Comparison of ENCODE assay signal across 21 cellular contexts in genomic region chr5:67300321-67300720, GRCh38.
DNase-seq lines count a peak whose midpoint lies in the region; ATAC-seq and TF ChIP-seq lines count a peak whose summit lies in the region.
"Had no signal": no experiment of that assay in that cellular context is flagged by ENCODE, and none has a peak within 500 bp of the region (broad histone marks: within the 10 kb centered on the region; RNA-seq: fewer than 3 reads in every experiment).

No MANE protein-coding gene starts in this region.

- no peaks in the 10 kb centered on the region for H4K20me1 ChIP-seq in neural progenitor cell (ENCODE audit: low read depth)
- H4K20me1 ChIP-seq: BLaER1 had no signal

- H2AFZ ChIP-seq in neural progenitor cell (replicated peaks), result peak overlapping the region; percentile 86

- no peak overlapping the region for H3K4me2 ChIP-seq in neural progenitor cell
- H3K4me2 ChIP-seq: GM23338 had no signal

- H3K4me1 Mint-ChIP-seq in neural progenitor cell, result peaks cover 11% of the 10 kb centered on the region
- H3K4me1 Mint-ChIP-seq: GM23338 had no signal

- no peak overlapping the region for H3K9ac ChIP-seq in neural progenitor cell
- H3K9ac ChIP-seq: BLaER1 had no signal

- intact Hi-C loops in heart left ventricle (cut with DNase I), result no loop called here
- intact Hi-C loops in left cardiac atrium (cut with DNase I), result no loop called here
- intact Hi-C loops in esophagus muscularis mucosa (cut with DNase I), result no loop called here

- H3K9me3 ChIP-seq in heart left ventricle (no peaks in the 10 kb centered on the region), esophagus muscularis mucosa (no peaks in the 10 kb centered on the region), neural progenitor cell (ENCODE audit: low read depth) (no peaks in the 10 kb centered on the region), upper lobe of left lung (no peaks in the 10 kb centered on the region)
- H3K9me3 ChIP-seq: BLaER1 had no signal

- peaks cover 4% of the 10 kb centered on the region for H3K36me3 Mint-ChIP-seq in neural progenitor cell
- H3K36me3 Mint-ChIP-seq: activated CD4-positive, alpha-beta memory T cell treated with anti-CD3 and anti-CD28 coated beads for 36 hours; stimulated activated naive B cell treated with anti-CD40 and anti-IgM and Interleukin-4, amounts not matched to agents 10 μg/mL and 1 μg/mL and 100 μg/mL, for 72 hours had no signal

- no peaks in the 10 kb centered on the region for H3K79me2 ChIP-seq in neural progenitor cell (ENCODE audit: low read depth)

- H3K27ac Mint-ChIP-seq in neural progenitor cell, result no peak overlapping the region
- H3K27ac Mint-ChIP-seq: activated CD4-positive, alpha-beta memory T cell treated with anti-CD3 and anti-CD28 coated beads for 36 hours; GM23338 had no signal

- DNase-seq in heart left ventricle (no peak), left cardiac atrium (no peak), esophagus muscularis mucosa (ENCODE audit: extremely low spot score) (no peak), neural progenitor cell (ENCODE audit: low spot score) (no peak), upper lobe of left lung (no peak), GM19238 (ENCODE audit: insufficient read length, low spot score) (no peak), NCI-H446 (lab: John Stamatoyannopoulos, UW) (no peak), GM03348 (ENCODE audit: low spot score) (no peak)
- DNase-seq: 8988T; activated CD4-positive, alpha-beta memory T cell treated with anti-CD3 and anti-CD28 coated beads for 36 hours; activated naive CD4-positive, alpha-beta T cell treated with Interleukin-2 at 50 U/mL for 16 hours; cerebellar nuclear complex; effector CD8-positive, alpha-beta T cell; NCI-H1436; SHP77 treated with DMSO at 0.1 percent for 48 hours; stimulated activated naive B cell treated with anti-CD40 and anti-IgM and Interleukin-4, amounts not matched to agents 10 μg/mL and 1 μg/mL and 100 μg/mL, for 72 hours; T-helper 1 cell had no signal

- H3K27ac ChIP-seq in heart left ventricle (peak overlapping the region in 9 of 12 donors; percentile 1 to 84 (median 57)), esophagus muscularis mucosa (replicated peaks in 1 of 4) (peak overlapping the region; percentile 83 to 86 (median 86)), neural progenitor cell (no peak overlapping the region), upper lobe of left lung (peak overlapping the region in 3 of 4 donors; percentile 61 to 79 (median 75))
- H3K27ac ChIP-seq: BLaER1, VCaP had no signal

- TF ChIP-seq EP300 in esophagus muscularis mucosa (IDR thresholded peaks at IDR 0.05) (no peak), upper lobe of left lung (IDR thresholded peaks at IDR 0.05) (no peak)

- H3K4me3 ChIP-seq in heart left ventricle (no peak overlapping the region), esophagus muscularis mucosa (no peak overlapping the region), neural progenitor cell (no peak overlapping the region), upper lobe of left lung (no peak overlapping the region)
- H3K4me3 ChIP-seq: BLaER1, GM23338 had no signal

- no peak for TF ChIP-seq POLR2A in heart left ventricle (IDR thresholded peaks at IDR 0.05)
- no peak for TF ChIP-seq POLR2A in esophagus muscularis mucosa (IDR thresholded peaks at IDR 0.05; ENCODE audit: low read depth)
- TF ChIP-seq POLR2A in upper lobe of left lung (IDR thresholded peaks at IDR 0.05), result no peak

- H3F3A ChIP-seq in neural progenitor cell (ENCODE audit: low read depth), result no peaks in the 10 kb centered on the region

- H3K4me3 Mint-ChIP-seq in neural progenitor cell, result no peak overlapping the region
- H3K4me3 Mint-ChIP-seq: activated CD4-positive, alpha-beta memory T cell treated with anti-CD3 and anti-CD28 coated beads for 36 hours; GM23338; stimulated activated naive B cell treated with anti-CD40 and anti-IgM and Interleukin-4, amounts not matched to agents 10 μg/mL and 1 μg/mL and 100 μg/mL, for 72 hours had no signal

- TF ChIP-seq CTCF in heart left ventricle (IDR thresholded peaks at IDR 0.05), result no peak
- no peak for TF ChIP-seq CTCF in esophagus muscularis mucosa (IDR thresholded peaks at IDR 0.05)
- TF ChIP-seq CTCF in neural progenitor cell (IDR thresholded peaks at IDR 0.05), result no peak
- no peak for TF ChIP-seq CTCF in upper lobe of left lung (IDR thresholded peaks at IDR 0.05)

- peaks cover 7% of the 10 kb centered on the region for H3K27me3 Mint-ChIP-seq in neural progenitor cell (ENCODE audit: insufficient read depth, low read depth)

- ATAC-seq in heart left ventricle (no peak), left cardiac atrium (no peak), upper lobe of left lung (ENCODE audit: low FRiP score in 2 of 2) (no peak)
- ATAC-seq: GM23338; sciatic nerve; stimulated activated naive B cell treated with anti-CD40 and anti-IgM and Interleukin-4, amounts not matched to agents 10 μg/mL and 1 μg/mL and 100 μg/mL, for 72 hours had no signal

- peaks cover 0 to 48% (median 7%) of the 10 kb centered on the region in 12 donors for H3K4me1 ChIP-seq in heart left ventricle
- H3K4me1 ChIP-seq in esophagus muscularis mucosa, result peaks cover 19 to 72% (median 61%) of the 10 kb centered on the region in 4 donors
- H3K4me1 ChIP-seq in neural progenitor cell, result no peaks in the 10 kb centered on the region
- peaks cover 21 to 44% (median 32%) of the 10 kb centered on the region in 4 donors for H3K4me1 ChIP-seq in upper lobe of left lung

- H3K36me3 ChIP-seq in heart left ventricle, result no peaks in the 10 kb centered on the region
- no peaks in the 10 kb centered on the region for H3K36me3 ChIP-seq in esophagus muscularis mucosa
- H3K36me3 ChIP-seq in neural progenitor cell, result no peaks in the 10 kb centered on the region
- H3K36me3 ChIP-seq in upper lobe of left lung, result no peaks in the 10 kb centered on the region
- H3K36me3 ChIP-seq: BLaER1 had no signal

- WGBS in heart left ventricle, 4 donors, result 76 to 85% (median 81%) methylated on average over 2 of the region's 2 CpGs
- 79% methylated on average over 2 of the region's 2 CpGs for WGBS in esophagus muscularis mucosa
- 66 to 87% methylated on average over 2 of the region's 2 CpGs for WGBS in upper lobe of left lung, 2 donors

- peaks cover 1% of the 10 kb centered on the region for H3K9me3 Mint-ChIP-seq in neural progenitor cell
- H3K9me3 Mint-ChIP-seq: activated CD4-positive, alpha-beta memory T cell treated with anti-CD3 and anti-CD28 coated beads for 36 hours; GM23338; stimulated activated naive B cell treated with anti-CD40 and anti-IgM and Interleukin-4, amounts not matched to agents 10 μg/mL and 1 μg/mL and 100 μg/mL, for 72 hours had no signal

- H3K27me3 ChIP-seq in heart left ventricle, result no peaks in the 10 kb centered on the region
- no peaks in the 10 kb centered on the region for H3K27me3 ChIP-seq in esophagus muscularis mucosa
- H3K27me3 ChIP-seq in neural progenitor cell, result no peaks in the 10 kb centered on the region
- no peaks in the 10 kb centered on the region for H3K27me3 ChIP-seq in upper lobe of left lung
- H3K27me3 ChIP-seq: BLaER1 had no signal
